Comparison of ENCODE assay signal across 8 cellular contexts in genomic region chr6:161273356-161273751, GRCh38. TPM values are rescaled to one million over a fixed set of nuclear protein-coding genes. Genes with fewer than 3 reads are reported as not detected.
DNase-seq lines count a peak whose midpoint lies in the region; TF ChIP-seq lines count a peak whose summit lies in the region.

No MANE protein-coding gene starts in this region.

- H3K4me3 ChIP-seq in muscle layer of colon (ENCODE audit: low read depth in 1 of 2, low read length in 2 of 2), result peak overlapping the region; percentile 64 to 69
- peak overlapping the region; percentile 44 to 69 (median 50) for H3K4me3 ChIP-seq in transverse colon

- no peak for TF ChIP-seq EP300 in transverse colon (IDR thresholded peaks at IDR 0.05; ENCODE audit: low read depth)

- H3K27me3 ChIP-seq in muscle layer of colon (ENCODE audit: control insufficient read depth in 1 of 2, insufficient read depth in 2 of 2, low read length in 2 of 2) (no peaks in the 10 kb centered on the region), transverse colon (no peaks in the 10 kb centered on the region)

- peaks cover 0 to 2% (median 0%) of the 10 kb centered on the region in 3 donors for H3K9me3 Mint-ChIP-seq in IgD-negative memory B cell

- H3K4me1 ChIP-seq in muscle layer of colon (ENCODE audit: insufficient read depth, low read length), result peaks cover 15% of the 10 kb centered on the region
- H3K4me1 ChIP-seq in transverse colon, result peaks cover 3 to 35% (median 9%) of the 10 kb centered on the region in 4 donors

- H3K27ac ChIP-seq in muscle layer of colon (ENCODE audit: low read depth, low read length), result no peak overlapping the region
- peak overlapping the region; percentile 72 to 79 (median 75) for H3K27ac ChIP-seq in transverse colon

- H3K9ac ChIP-seq in muscle layer of colon (ENCODE audit: low read length), result no peak overlapping the region

- 0 to 3% methylated on average over 1 to 11 of the region's 11 CpGs for WGBS in transverse colon (ENCODE audit: low coverage in 1 of 2), 2 donors

- in situ Hi-C loops in transverse colon (cut with MboI; ENCODE audit: low pct_ligation_motif_present in 1 of 4, low pct_unique_long_range_greater_than_20kb in 1 of 4, low sequenced_read_pairs in 3 of 4), result no loop called here

- TF ChIP-seq CTCF in transverse colon (IDR thresholded peaks at IDR 0.05), result no peak

- H3K27ac Mint-ChIP-seq in IgD-negative memory B cell, result peak overlapping the region; percentile 19 to 72 (median 72)

- peaks cover 18% of the 10 kb centered on the region for H3K27me3 Mint-ChIP-seq in IgD-negative memory B cell

- H3K36me3 ChIP-seq in muscle layer of colon (ENCODE audit: insufficient read depth, low read length) (no peaks in the 10 kb centered on the region), transverse colon (no peaks in the 10 kb centered on the region)

- H3K36me3 Mint-ChIP-seq in IgD-negative memory B cell, result no peaks in the 10 kb centered on the region

- DNase-seq in DMS79 (lab: John Stamatoyannopoulos, UW), result peak; percentile 38
- no peak for DNase-seq in DMS79 treated with DMSO at 0.1 percent for 48 hours (lab: John Stamatoyannopoulos, UW)
- DNase-seq in activated CD4-positive, alpha-beta T cell treated with anti-CD3 and anti-CD28 coated beads for 48 hours, result peak; percentile 16
- DNase-seq in effector CD8-positive, alpha-beta T cell (lab: John Stamatoyannopoulos, UW), result peak; percentile 38
- DNase-seq in transverse colon, result no peak
- DNase-seq in posterior vena cava (ENCODE audit: low spot score), result no peak

- H3K9me3 ChIP-seq in muscle layer of colon (ENCODE audit: low read length) (no peaks in the 10 kb centered on the region), transverse colon (no peaks in the 10 kb centered on the region)

- peaks cover 7 to 8% (median 7%) of the 10 kb centered on the region in 3 donors for H3K4me1 Mint-ChIP-seq in IgD-negative memory B cell

- peak overlapping the region; percentile 76 to 92 (median 86) for H3K4me3 Mint-ChIP-seq in IgD-negative memory B cell

- intact Hi-C loops in transverse colon (cut with DNase I; ENCODE audit: low total_unique reads) (no loop called here), posterior vena cava (cut with DNase I) (no loop called here)

- TF ChIP-seq POLR2A in transverse colon (IDR thresholded peaks at IDR 0.05), result no peak

RNA-seq across cellular contexts. Expression of gene AGPAT4, which starts 0.5 kb away (rescaled TPM):
- 0.98 TPM for polyA plus RNA-seq in IgD-negative memory B cell
- total RNA-seq in transverse colon (1 to 10 TPM; 2.2 to 6.4 (median 4.4) TPM), posterior vena cava (10 to 100 TPM; 12.8 to 14.0 TPM)

Comparison
In these comparisons a context has a peak if more than half of its experiments do, and no peak if none do; other contexts are left out.
1. DNase-seq: peak in DMS79 (single experiment), activated CD4-positive, alpha-beta T cell treated with anti-CD3 and anti-CD28 coated beads for 48 hours (single experiment) and effector CD8-positive, alpha-beta T cell (single experiment); none in DMS79 treated with DMSO at 0.1 percent for 48 hours (single experiment), transverse colon (single experiment) and posterior vena cava (single experiment).